ENCODE assay signal across 10 cellular contexts in genomic region chr2:165572155-165572554, GRCh38.
DNase-seq lines count a peak whose midpoint lies in the region; ATAC-seq, FAIRE-seq and TF ChIP-seq lines count a peak whose summit lies in the region.
"Had no signal": no experiment of that assay in that cellular context is flagged by ENCODE, and none has a peak within 500 bp of the region (broad histone marks: within the 10 kb centered on the region; RNA-seq: fewer than 3 reads in every experiment).

No MANE protein-coding gene starts in this region.

- peak overlapping the region; percentile 8 for H3K27ac ChIP-seq in layer of hippocampus (ENCODE audit: low read depth, low read length)

- peak; percentile 87 for FAIRE-seq in D721Med (lab: Jason Lieb, UNC)

- no peak for DNase-seq in D721Med (ENCODE audit: insufficient read length, low spot score)
- DNase-seq in NCI-H2029 treated with DMSO at 0.1 percent for 48 hours (lab: John Stamatoyannopoulos, UW): peak; percentile 64
- DNase-seq in SK-N-DZ (ENCODE audit: low spot score): peak; percentile 81
- no peak for DNase-seq in GM19238 (ENCODE audit: insufficient read length, low spot score)
- DNase-seq: activated CD4-positive, alpha-beta T cell treated with anti-CD3 and anti-CD28 coated beads, Interleukin-2, amount 10 ng/mL, durations not matched to agents 24 days and 14 days; stimulated activated CD4-positive, alpha-beta T cell treated with anti-CD3 and anti-CD28 coated beads, Interleukin-4, amount 100 ng/mL, for 4 hours had no signal

- no peaks in the 10 kb centered on the region for H3K27me3 ChIP-seq in layer of hippocampus (ENCODE audit: control insufficient read depth, insufficient read depth, low read length)

- ATAC-seq in GM21825 (IDR thresholded peaks at IDR 0.05; ENCODE audit: unreplicated experiment): no peak
- no peak for ATAC-seq in GM21526 (IDR thresholded peaks at IDR 0.05; ENCODE audit: low FRiP score, unreplicated experiment)
- ATAC-seq in GM19395 (IDR thresholded peaks at IDR 0.05; ENCODE audit: unreplicated experiment): no peak

- no peak for TF ChIP-seq CTCF in D721Med (IDR thresholded peaks at IDR 0.05; ENCODE audit: insufficient read depth, missing control alignments)

Comparison
In these comparisons a context has a peak if more than half of its experiments do, and no peak if none do; other contexts are left out.
1. DNase-seq: peak in NCI-H2029 treated with DMSO at 0.1 percent for 48 hours (single experiment) and SK-N-DZ (single experiment); none in D721Med (single experiment) and GM19238 (single experiment).